In genomic region chr17:72684405-72685020, GRCh38 we compare ENCODE assay signal across 1 cellular context.
TF ChIP-seq lines count a peak whose summit lies in the region.

No MANE protein-coding gene starts in this region.

TF ChIP-seq in HepG2, 621 proteins besides CTCF, POLR2A, EP300 and RAD21 (continued from another document):
- TF ChIP-seq ZBTB37 (CRISPR knock-in tag; IDR thresholded peaks at IDR 0.05) (no peak), ZNF800 (CRISPR knock-in tag; IDR thresholded peaks at IDR 0.05) (no peak), ZNF713 (CRISPR knock-in tag; IDR thresholded peaks at IDR 0.05) (no peak), ZZZ3 (CRISPR knock-in tag; IDR thresholded peaks at IDR 0.05; ENCODE audit: borderline replicate concordance) (no peak)
